ENCODE assay signal across 13 cellular contexts in the genomic region with DNA sequence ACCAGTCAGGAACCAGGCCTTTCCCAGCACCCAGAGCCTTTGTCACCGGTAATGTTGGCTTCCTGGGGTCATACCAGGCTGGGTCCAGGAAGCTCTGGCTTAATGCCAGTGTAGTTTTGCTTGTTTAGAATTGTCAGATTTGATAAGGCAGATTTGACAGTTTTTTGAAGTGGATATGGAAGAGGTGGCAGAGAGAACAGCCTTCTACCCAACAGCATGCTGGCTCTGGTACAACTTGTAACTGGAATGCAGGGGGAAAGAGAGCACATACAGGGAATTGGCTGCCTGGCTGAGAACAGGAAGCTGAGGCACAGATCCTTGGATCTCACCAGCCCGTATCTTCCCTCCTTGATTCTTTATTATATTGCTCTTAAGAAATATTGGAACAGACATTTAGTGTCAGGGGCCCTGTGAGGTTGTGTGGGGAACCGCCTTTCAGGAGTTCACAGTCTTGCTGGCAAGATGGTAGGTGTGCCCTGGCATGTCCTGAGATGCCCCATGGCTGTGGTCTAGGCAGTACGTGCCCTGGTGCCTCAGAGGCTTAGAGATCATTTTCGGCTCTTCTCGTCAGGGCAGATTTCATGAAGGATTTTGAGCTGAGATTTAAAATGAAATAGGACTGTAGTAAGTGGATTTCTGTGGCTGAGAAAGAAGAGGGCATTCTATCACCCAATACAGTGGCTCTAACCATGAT.
DNase-seq lines count a peak whose midpoint lies in the region; ATAC-seq, FAIRE-seq and TF ChIP-seq lines count a peak whose summit lies in the region.
"Had no signal": no experiment of that assay in that cellular context is flagged by ENCODE, and none has a peak within 500 bp of the region (broad histone marks: within the 10 kb centered on the region; RNA-seq: fewer than 3 reads in every experiment).

No MANE protein-coding gene starts in this region.

- in situ Hi-C loops in mammary epithelial cell (cut with MboI; ENCODE audit: low sequenced_read_pairs in 2 of 2), result loop anchor here in 1 of 2 donors (5.0 to 25.0 kb wide), 3 partner anchors 164 to 1249 kb away; no protein-coding TSS in a partner anchor

- H3K79me2 ChIP-seq in mammary epithelial cell (ENCODE audit: insufficient read depth, low read length), result no peaks in the 10 kb centered on the region

- H3K4me2 ChIP-seq in mammary epithelial cell (ENCODE audit: insufficient read depth, low read depth, low read length), result peak overlapping the region; percentile 42

- H3K9me3 ChIP-seq in mammary epithelial cell (replicated peaks; ENCODE audit: insufficient read depth, low read length) (no peaks in the 10 kb centered on the region), kidney (ENCODE audit: control insufficient read depth in 1 of 2, low read length in 2 of 2) (no peaks in the 10 kb centered on the region), thoracic aorta (no peaks in the 10 kb centered on the region), Peyer's patch (no peaks in the 10 kb centered on the region)
- H3K9me3 ChIP-seq: left lung had no signal

- no peaks in the 10 kb centered on the region for H3K36me3 ChIP-seq in mammary epithelial cell (ENCODE audit: insufficient read depth, low read length)
- H3K36me3 ChIP-seq in kidney (ENCODE audit: control insufficient read depth in 1 of 2, insufficient read depth in 2 of 2, low read length in 2 of 2), result no peaks in the 10 kb centered on the region
- no peaks in the 10 kb centered on the region for H3K36me3 ChIP-seq in thoracic aorta
- H3K36me3 ChIP-seq in Peyer's patch, result no peaks in the 10 kb centered on the region
- H3K36me3 ChIP-seq: left lung had no signal

- no peak for TF ChIP-seq CTCF in mammary epithelial cell (conservative IDR thresholded peaks at IDR 0.05 in 1 of 2, IDR thresholded peaks at IDR 0.05 in 1 of 2; ENCODE audit: extremely low read depth in 1 of 2, insufficient read depth in 1 of 2, low read depth in 1 of 2, low read length in 2 of 2)
- TF ChIP-seq CTCF in kidney (IDR thresholded peaks at IDR 0.05; ENCODE audit: borderline replicate concordance, extremely low read depth, insufficient read depth), result no peak
- no peak for TF ChIP-seq CTCF in thoracic aorta (IDR thresholded peaks at IDR 0.05)
- no peak for TF ChIP-seq CTCF in Peyer's patch (IDR thresholded peaks at IDR 0.05)

- dilution Hi-C loops in mammary epithelial cell (cut with HindIII; ENCODE audit: low sequenced_read_pairs), result no loop called here

- H3K27ac ChIP-seq in mammary epithelial cell (ENCODE audit: insufficient read depth, low read depth, low read length) (peak overlapping the region; percentile 4), kidney (ENCODE audit: low read depth in 2 of 2, low read length in 2 of 2) (peak overlapping the region; percentile 51 to 60), thoracic aorta (peak overlapping the region; percentile 44 to 60), Peyer's patch (peak overlapping the region in 2 of 4 donors; percentile 28 to 54)

- no peak overlapping the region for H3K9ac ChIP-seq in mammary epithelial cell (ENCODE audit: insufficient read depth, low read length)
- no peak overlapping the region for H3K9ac ChIP-seq in kidney (ENCODE audit: low read length in 2 of 2)

- ATAC-seq in thoracic aorta (ENCODE audit: insufficient number of reproducible peaks, low FRiP score, low read depth) (no peak), GM18873 (IDR thresholded peaks at IDR 0.05; ENCODE audit: low FRiP score, unreplicated experiment) (no peak)
- ATAC-seq: K562 had no signal

- H3K4me1 ChIP-seq in mammary epithelial cell (ENCODE audit: insufficient read depth, low read length), result peaks cover 27% of the 10 kb centered on the region
- peaks cover 14 to 31% of the 10 kb centered on the region in 2 donors for H3K4me1 ChIP-seq in kidney (ENCODE audit: control insufficient read depth in 1 of 2, insufficient read depth in 1 of 2, low read depth in 1 of 2, low read length in 2 of 2)
- peaks cover 24 to 78% of the 10 kb centered on the region in 2 donors for H3K4me1 ChIP-seq in thoracic aorta (ENCODE audit: control insufficient read depth in 1 of 2, low read depth in 2 of 2)
- H3K4me1 ChIP-seq in Peyer's patch, result peaks cover 0 to 34% (median 0%) of the 10 kb centered on the region in 4 donors

- CTCF ChIA-PET in mammary epithelial cell (lab: Charles Lee; ENCODE audit: low non-redundant PET), result interaction anchor here (0.5 kb wide), 1 partner anchor 198 kb away, joined by 3 read pairs; no protein-coding TSS in a partner anchor

- intact Hi-C loops in mammary epithelial cell (cut with micrococcal nuclease), result loop anchor here (2.0 to 5.0 kb wide), 6 partner anchors 77 to 1257 kb away; a partner anchor contains a TSS
- intact Hi-C loops in kidney (cut with DNase I), result no loop called here

- TF ChIP-seq POLR2A in Peyer's patch (IDR thresholded peaks at IDR 0.05), result no peak

- WGBS in mammary epithelial cell (ENCODE audit: low coverage, missing lambda C conversion rate), result 9% methylated on average over 6 of the region's 6 CpGs

- H3K4me3 ChIP-seq in mammary epithelial cell (replicated peaks in 1 of 3; ENCODE audit: insufficient read depth in 1 of 3, low read depth in 2 of 3, low read length in 3 of 3) (no peak overlapping the region), kidney (ENCODE audit: low read length in 2 of 2) (no peak overlapping the region), thoracic aorta (no peak overlapping the region), Peyer's patch (no peak overlapping the region)
- H3K4me3 ChIP-seq: K562, left lung had no signal

- DNase-seq in NCI-H446 (lab: John Stamatoyannopoulos, UW) (peak; percentile 25 to 71), mammary epithelial cell (peak; percentile 58), kidney (no peak), thoracic aorta (ENCODE audit: low spot score) (no peak), GM19238 (ENCODE audit: insufficient read length, low spot score) (no peak), Peyer's patch (no peak)
- DNase-seq: activated CD8-positive, alpha-beta memory T cell treated with anti-CD3 and anti-CD28 coated beads for 24 hours; amniotic stem cell; DND-41; left lung; NCI-H524 treated with DMSO at 0.1 percent for 48 hours had no signal

- BruUV-seq in mammary epithelial cell (replicated peaks; lab: Mats Ljungman, UMichigan), result no TSS peak

- H4K20me1 ChIP-seq in mammary epithelial cell (ENCODE audit: insufficient read depth, low read length), result no peaks in the 10 kb centered on the region

- FAIRE-seq in kidney (lab: Jason Lieb, UNC), result no peak
- FAIRE-seq: K562 had no signal

- H2AFZ ChIP-seq in mammary epithelial cell (ENCODE audit: low read depth, low read length), result peak overlapping the region; percentile 79

- H3K27me3 ChIP-seq in mammary epithelial cell (ENCODE audit: insufficient read depth, low read length), result no peaks in the 10 kb centered on the region
- no peaks in the 10 kb centered on the region for H3K27me3 ChIP-seq in thoracic aorta (replicated peaks; ENCODE audit: insufficient read depth)
- H3K27me3 ChIP-seq in Peyer's patch, result no peaks in the 10 kb centered on the region
- H3K27me3 ChIP-seq: left lung had no signal

Comparison
In these comparisons a context has a peak if more than half of its experiments do, and no peak if none do; other contexts are left out.
1. DNase-seq: peak in NCI-H446 (2 of 2) and mammary epithelial cell (single experiment); none in kidney (single experiment), thoracic aorta (single experiment), GM19238 (single experiment) and Peyer's patch (0 of 3).